ENCODE assay signal across 1 cellular context in the genomic region with DNA sequence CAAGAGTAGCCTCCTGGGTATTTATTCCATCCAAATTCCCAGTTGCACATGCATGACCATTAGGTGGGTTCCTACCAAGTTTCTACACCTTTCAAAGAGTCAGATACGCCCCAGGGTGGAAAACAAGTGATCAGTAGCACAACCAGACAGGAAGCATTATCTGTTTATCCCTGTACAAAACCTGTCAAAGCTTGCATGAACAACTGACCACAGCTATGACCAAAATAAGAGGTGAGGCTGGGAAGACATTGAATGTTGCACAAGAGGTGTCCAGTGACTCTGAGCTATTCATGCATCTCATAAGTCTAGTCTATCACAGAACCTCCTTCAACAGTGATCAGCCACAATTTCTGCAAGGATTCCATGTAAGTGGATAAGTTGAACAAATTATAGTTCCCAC.
TF ChIP-seq lines count a peak whose summit lies in the region.

No MANE protein-coding gene starts in this region.

TF ChIP-seq in GM23338, 12 proteins besides CTCF, POLR2A, EP300 and RAD21 (continued from another document):
- TF ChIP-seq REST (IDR thresholded peaks at IDR 0.05; ENCODE audit: unreplicated experiment) = no peak
- no peak for TF ChIP-seq ETS1 (IDR thresholded peaks at IDR 0.05)
- TF ChIP-seq POLR2AphosphoS5 (IDR thresholded peaks at IDR 0.05; ENCODE audit: low read depth) = no peak
- no peak for TF ChIP-seq JUNB (IDR thresholded peaks at IDR 0.05; ENCODE audit: unreplicated experiment)
